ENCODE assay signal across 2 cellular contexts in the genomic region with DNA sequence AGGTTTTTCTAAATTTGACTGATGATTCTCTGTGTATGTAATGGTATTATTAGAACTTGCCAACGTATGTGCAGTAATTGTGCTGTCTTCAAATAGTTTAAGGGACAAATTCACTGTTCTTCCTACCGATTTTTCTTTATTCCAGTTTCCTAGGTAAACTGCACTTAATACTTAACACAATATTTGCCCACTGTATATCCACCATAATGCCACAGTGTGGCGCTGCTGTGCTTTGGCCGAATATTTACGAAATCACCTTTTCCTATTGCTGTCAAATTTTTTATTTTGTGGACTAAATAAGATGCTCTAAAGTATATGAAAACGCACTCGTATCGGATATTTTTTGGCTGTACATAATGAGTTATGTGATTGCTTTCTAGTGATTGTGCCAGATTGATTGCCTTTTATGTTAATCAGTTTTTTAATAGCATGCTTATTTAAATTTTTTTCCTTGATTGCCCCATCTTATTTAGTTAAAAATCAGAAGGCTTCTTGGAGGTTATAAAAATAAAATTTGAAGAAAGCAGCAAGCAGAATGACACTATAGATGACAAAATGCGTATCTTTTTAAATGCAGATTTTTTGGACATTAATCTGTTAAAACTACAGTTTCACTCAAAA.
TF ChIP-seq lines count a peak whose summit lies in the region.

No MANE protein-coding gene starts in this region.

TF ChIP-seq in SK-N-SH, 30 proteins besides CTCF, POLR2A, EP300 and RAD21:
- TF ChIP-seq JUND (IDR thresholded peaks at IDR 0.05) = no peak
- TF ChIP-seq, protein P1, sequence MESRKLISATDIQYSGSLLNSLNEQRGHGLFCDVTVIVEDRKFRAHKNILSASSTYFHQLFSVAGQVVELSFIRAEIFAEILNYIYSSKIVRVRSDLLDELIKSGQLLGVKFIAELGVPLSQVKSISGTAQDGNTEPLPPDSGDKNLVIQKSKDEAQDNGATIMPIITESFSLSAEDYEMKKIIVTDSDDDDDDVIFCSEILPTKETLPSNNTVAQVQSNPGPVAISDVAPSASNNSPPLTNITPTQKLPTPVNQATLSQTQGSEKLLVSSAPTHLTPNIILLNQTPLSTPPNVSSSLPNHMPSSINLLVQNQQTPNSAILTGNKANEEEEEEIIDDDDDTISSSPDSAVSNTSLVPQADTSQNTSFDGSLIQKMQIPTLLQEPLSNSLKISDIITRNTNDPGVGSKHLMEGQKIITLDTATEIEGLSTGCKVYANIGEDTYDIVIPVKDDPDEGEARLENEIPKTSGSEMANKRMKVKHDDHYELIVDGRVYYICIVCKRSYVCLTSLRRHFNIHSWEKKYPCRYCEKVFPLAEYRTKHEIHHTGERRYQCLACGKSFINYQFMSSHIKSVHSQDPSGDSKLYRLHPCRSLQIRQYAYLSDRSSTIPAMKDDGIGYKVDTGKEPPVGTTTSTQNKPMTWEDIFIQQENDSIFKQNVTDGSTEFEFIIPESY (IDR thresholded peaks at IDR 0.05; ENCODE audit: borderline replicate concordance, low read depth) = no peak
- TF ChIP-seq NFIC (IDR thresholded peaks at IDR 0.05; ENCODE audit: borderline replicate concordance) = no peak
- TF ChIP-seq SMC3 (IDR thresholded peaks at IDR 0.05; ENCODE audit: low read depth, low read length) = peak; percentile 60
- TF ChIP-seq TAF1 (IDR thresholded peaks at IDR 0.05; ENCODE audit: borderline replicate concordance, low read depth, low read length) = no peak
- TF ChIP-seq EZH2phosphoT487 (IDR thresholded peaks at IDR 0.05; ENCODE audit: borderline replicate concordance, low read depth) = no peak
TF ChIP-seq in SK-N-SH: peak in this region for 1.

TF ChIP-seq in K562, 482 proteins besides CTCF, POLR2A, EP300 and RAD21:
- TF ChIP-seq, protein P2, sequence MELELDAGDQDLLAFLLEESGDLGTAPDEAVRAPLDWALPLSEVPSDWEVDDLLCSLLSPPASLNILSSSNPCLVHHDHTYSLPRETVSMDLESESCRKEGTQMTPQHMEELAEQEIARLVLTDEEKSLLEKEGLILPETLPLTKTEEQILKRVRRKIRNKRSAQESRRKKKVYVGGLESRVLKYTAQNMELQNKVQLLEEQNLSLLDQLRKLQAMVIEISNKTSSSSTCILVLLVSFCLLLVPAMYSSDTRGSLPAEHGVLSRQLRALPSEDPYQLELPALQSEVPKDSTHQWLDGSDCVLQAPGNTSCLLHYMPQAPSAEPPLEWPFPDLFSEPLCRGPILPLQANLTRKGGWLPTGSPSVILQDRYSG (tag; conservative IDR thresholded peaks at IDR 0.05; ENCODE audit: low read depth) = no peak
- TF ChIP-seq ETV1 (tag; conservative IDR thresholded peaks at IDR 0.05; ENCODE audit: low read depth) (no peak), CEBPB (tag; IDR thresholded peaks at IDR 0.05) (peak; percentile 43), HIVEP1 (CRISPR knock-in tag; IDR thresholded peaks at IDR 0.05) (no peak), MCM7 (IDR thresholded peaks at IDR 0.05) (no peak), CEBPG (CRISPR knock-in tag; IDR thresholded peaks at IDR 0.05) (no peak), CEBPG (tag; conservative IDR thresholded peaks at IDR 0.05 in 1 of 2, IDR thresholded peaks at IDR 0.05 in 1 of 2) (peak in 1 of 2 experiments; percentile 61; a peak in 1 of 4 replicates), HNRNPK (IDR thresholded peaks at IDR 0.05; ENCODE audit: low read depth, low read length, poor library complexity, severe bottlenecking) (no peak), SMAD3 (CRISPR knock-in tag; conservative IDR thresholded peaks at IDR 0.05) (no peak), SIN3B (IDR thresholded peaks at IDR 0.05; ENCODE audit: low read depth) (no peak), HNRNPUL1 (IDR thresholded peaks at IDR 0.05; ENCODE audit: low read length) (no peak), FOXJ3 (CRISPR knock-in tag; IDR thresholded peaks at IDR 0.05) (no peak), CBX5 (IDR thresholded peaks at IDR 0.05; ENCODE audit: borderline replicate concordance, low read depth) (no peak), SMC3 (conservative IDR thresholded peaks at IDR 0.05; ENCODE audit: insufficient read depth, low read depth, low read length) (peak; percentile 51), DACH1 (IDR thresholded peaks at IDR 0.05; ENCODE audit: partially characterized antibody) (peak; percentile 25), HLTF (IDR thresholded peaks at IDR 0.05) (no peak), NEUROD1 (IDR thresholded peaks at IDR 0.05; ENCODE audit: borderline replicate concordance, low read depth, low read length, partially characterized antibody) (no peak), ZNF12 (CRISPR knock-in tag; IDR thresholded peaks at IDR 0.05) (no peak)
- TF ChIP-seq, protein P3, sequence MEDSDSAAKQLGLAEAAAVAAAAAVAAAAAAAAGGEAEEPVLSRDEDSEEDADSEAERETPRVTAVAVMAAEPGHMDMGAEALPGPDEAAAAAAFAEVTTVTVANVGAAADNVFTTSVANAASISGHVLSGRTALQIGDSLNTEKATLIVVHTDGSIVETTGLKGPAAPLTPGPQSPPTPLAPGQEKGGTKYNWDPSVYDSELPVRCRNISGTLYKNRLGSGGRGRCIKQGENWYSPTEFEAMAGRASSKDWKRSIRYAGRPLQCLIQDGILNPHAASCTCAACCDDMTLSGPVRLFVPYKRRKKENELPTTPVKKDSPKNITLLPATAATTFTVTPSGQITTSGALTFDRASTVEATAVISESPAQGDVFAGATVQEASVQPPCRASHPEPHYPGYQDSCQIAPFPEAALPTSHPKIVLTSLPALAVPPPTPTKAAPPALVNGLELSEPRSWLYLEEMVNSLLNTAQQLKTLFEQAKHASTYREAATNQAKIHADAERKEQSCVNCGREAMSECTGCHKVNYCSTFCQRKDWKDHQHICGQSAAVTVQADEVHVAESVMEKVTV (CRISPR knock-in tag; IDR thresholded peaks at IDR 0.05) = 0 out of 2 replicates have a peak, but pooled peaks have one; percentile 11
- TF ChIP-seq, protein P4, sequence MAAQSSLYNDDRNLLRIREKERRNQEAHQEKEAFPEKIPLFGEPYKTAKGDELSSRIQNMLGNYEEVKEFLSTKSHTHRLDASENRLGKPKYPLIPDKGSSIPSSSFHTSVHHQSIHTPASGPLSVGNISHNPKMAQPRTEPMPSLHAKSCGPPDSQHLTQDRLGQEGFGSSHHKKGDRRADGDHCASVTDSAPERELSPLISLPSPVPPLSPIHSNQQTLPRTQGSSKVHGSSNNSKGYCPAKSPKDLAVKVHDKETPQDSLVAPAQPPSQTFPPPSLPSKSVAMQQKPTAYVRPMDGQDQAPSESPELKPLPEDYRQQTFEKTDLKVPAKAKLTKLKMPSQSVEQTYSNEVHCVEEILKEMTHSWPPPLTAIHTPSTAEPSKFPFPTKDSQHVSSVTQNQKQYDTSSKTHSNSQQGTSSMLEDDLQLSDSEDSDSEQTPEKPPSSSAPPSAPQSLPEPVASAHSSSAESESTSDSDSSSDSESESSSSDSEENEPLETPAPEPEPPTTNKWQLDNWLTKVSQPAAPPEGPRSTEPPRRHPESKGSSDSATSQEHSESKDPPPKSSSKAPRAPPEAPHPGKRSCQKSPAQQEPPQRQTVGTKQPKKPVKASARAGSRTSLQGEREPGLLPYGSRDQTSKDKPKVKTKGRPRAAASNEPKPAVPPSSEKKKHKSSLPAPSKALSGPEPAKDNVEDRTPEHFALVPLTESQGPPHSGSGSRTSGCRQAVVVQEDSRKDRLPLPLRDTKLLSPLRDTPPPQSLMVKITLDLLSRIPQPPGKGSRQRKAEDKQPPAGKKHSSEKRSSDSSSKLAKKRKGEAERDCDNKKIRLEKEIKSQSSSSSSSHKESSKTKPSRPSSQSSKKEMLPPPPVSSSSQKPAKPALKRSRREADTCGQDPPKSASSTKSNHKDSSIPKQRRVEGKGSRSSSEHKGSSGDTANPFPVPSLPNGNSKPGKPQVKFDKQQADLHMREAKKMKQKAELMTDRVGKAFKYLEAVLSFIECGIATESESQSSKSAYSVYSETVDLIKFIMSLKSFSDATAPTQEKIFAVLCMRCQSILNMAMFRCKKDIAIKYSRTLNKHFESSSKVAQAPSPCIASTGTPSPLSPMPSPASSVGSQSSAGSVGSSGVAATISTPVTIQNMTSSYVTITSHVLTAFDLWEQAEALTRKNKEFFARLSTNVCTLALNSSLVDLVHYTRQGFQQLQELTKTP (IDR thresholded peaks at IDR 0.05; ENCODE audit: low read depth in 1 of 2, partially characterized antibody in 2 of 2) = no peak
